In the genomic region with DNA sequence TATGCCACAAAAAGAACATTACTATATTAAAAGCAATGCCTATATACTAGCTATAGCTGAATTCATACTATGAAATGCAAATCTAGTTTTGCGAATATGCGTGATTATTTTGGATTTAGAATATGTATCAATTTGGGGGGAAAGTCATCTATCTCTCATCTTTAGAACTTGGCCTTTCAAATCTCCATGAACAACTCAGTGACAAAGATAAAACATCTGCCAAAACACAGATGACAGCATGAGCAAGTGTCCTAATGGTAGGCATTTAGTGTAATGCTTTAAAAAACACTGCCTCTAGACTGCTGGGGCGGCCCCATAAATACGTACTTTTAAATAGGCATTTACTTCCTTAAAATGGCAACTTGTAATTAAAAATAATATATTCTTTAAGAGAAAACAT, we compare ENCODE assay signal across 12 cellular contexts. TPM values are rescaled to one million over a fixed set of nuclear protein-coding genes. Genes with fewer than 3 reads are reported as not detected.
A peak's percentile ranks its signal among the peaks of the same experiment; 100 is the strongest.
DNase-seq lines count a peak whose midpoint lies in the region; FAIRE-seq and TF ChIP-seq lines count a peak whose summit lies in the region.
"Had no signal": no experiment of that assay in that cellular context is flagged by ENCODE, and none has a peak within 500 bp of the region (broad histone marks: within the 10 kb centered on the region; RNA-seq: fewer than 3 reads in every experiment).

No MANE protein-coding gene starts in this region.

- intact Hi-C loops in activated T-helper 1 cell treated with anti-CD3 and anti-CD28 coated beads, Interleukin-12 subunit alpha, Interleukin-12 subunit beta, Interleukin-2, Interleukin-4 antibody, amounts not matched to agents 30 ng/mL and 10 ng/mL and 1 ng/mL, durations not matched to agents 14 hours and 24 hours and 36 hours (cut with micrococcal nuclease), result loop anchor here (1.0 to 10.0 kb wide), 9 partner anchors 13 to 1719 kb away; a partner anchor contains a TSS
- intact Hi-C loops in colonic mucosa (cut with DNase I), result no loop called here

- peak; percentile 58 for FAIRE-seq in GM12892 (lab: Jason Lieb, UNC)

- peak overlapping the region; percentile 15 for H3K4me3 ChIP-seq in AG10803 (ENCODE audit: low read length)
- peak overlapping the region; percentile 2 to 14 for H3K4me3 ChIP-seq in mucosa of rectum (ENCODE audit: low read length in 2 of 2)
- H3K4me3 ChIP-seq in H7 (ENCODE audit: insufficient read depth, low read depth, low read length), result no peak overlapping the region
- H3K4me3 ChIP-seq in colonic mucosa, result no peak overlapping the region

- TF ChIP-seq POLR2A in GM12892 (IDR thresholded peaks at IDR 0.05; ENCODE audit: low read depth, low read length), result no peak

- peaks cover 3 to 21% of the 10 kb centered on the region in 2 donors for H3K4me1 ChIP-seq in mucosa of rectum (ENCODE audit: control insufficient read depth in 2 of 2, insufficient read depth in 2 of 2, low read length in 2 of 2)
- peaks cover 5% of the 10 kb centered on the region for H3K4me1 ChIP-seq in colonic mucosa

- H3K9me3 ChIP-seq in mucosa of rectum (ENCODE audit: control insufficient read depth in 2 of 2, low read length in 2 of 2), result no peaks in the 10 kb centered on the region
- no peaks in the 10 kb centered on the region for H3K9me3 ChIP-seq in colonic mucosa
- H3K9me3 ChIP-seq: right lobe of liver had no signal

- H3K36me3 Mint-ChIP-seq in activated T-helper 1 cell treated with anti-CD3 and anti-CD28 coated beads, Interleukin-12 subunit alpha, Interleukin-12 subunit beta, Interleukin-2, Interleukin-4 antibody, amounts not matched to agents 30 ng/mL and 10 ng/mL and 1 ng/mL, durations not matched to agents 14 hours and 24 hours and 36 hours (ENCODE audit: low read depth), result peaks cover 3% of the 10 kb centered on the region

- no peaks in the 10 kb centered on the region for H3K36me3 ChIP-seq in mucosa of rectum (ENCODE audit: control insufficient read depth in 2 of 2, insufficient read depth in 2 of 2, low read length in 2 of 2)
- no peaks in the 10 kb centered on the region for H3K36me3 ChIP-seq in H7 (replicated peaks; ENCODE audit: control insufficient read depth, insufficient read depth, low read length)
- no peaks in the 10 kb centered on the region for H3K36me3 ChIP-seq in colonic mucosa
- H3K36me3 ChIP-seq: right lobe of liver had no signal

- no peak for TF ChIP-seq CTCF in AG10803 (conservative IDR thresholded peaks at IDR 0.05; ENCODE audit: low read length)
- no peak for TF ChIP-seq CTCF in colonic mucosa (IDR thresholded peaks at IDR 0.05)

- no peak overlapping the region for H3K9ac ChIP-seq in mucosa of rectum (ENCODE audit: low read depth in 1 of 2, low read length in 2 of 2)
- H3K9ac ChIP-seq in colonic mucosa (ENCODE audit: low read depth in 2 of 2, low read length in 2 of 2), result no peak overlapping the region

- H3K27me3 ChIP-seq in mucosa of rectum (ENCODE audit: control insufficient read depth in 2 of 2, insufficient read depth in 2 of 2, low read length in 2 of 2), result no peaks in the 10 kb centered on the region
- peaks cover 23% of the 10 kb centered on the region for H3K27me3 ChIP-seq in H7 (ENCODE audit: control insufficient read depth, insufficient read depth, low read length)
- H3K27me3 ChIP-seq in colonic mucosa, result no peaks in the 10 kb centered on the region
- H3K27me3 ChIP-seq: right lobe of liver had no signal

- H3K4me1 Mint-ChIP-seq in activated T-helper 1 cell treated with anti-CD3 and anti-CD28 coated beads, Interleukin-12 subunit alpha, Interleukin-12 subunit beta, Interleukin-2, Interleukin-4 antibody, amounts not matched to agents 30 ng/mL and 10 ng/mL and 1 ng/mL, durations not matched to agents 14 hours and 24 hours and 36 hours (ENCODE audit: low read depth), result peaks cover 17% of the 10 kb centered on the region

- H3K27me3 Mint-ChIP-seq in activated T-helper 1 cell treated with anti-CD3 and anti-CD28 coated beads, Interleukin-12 subunit alpha, Interleukin-12 subunit beta, Interleukin-2, Interleukin-4 antibody, amounts not matched to agents 30 ng/mL and 10 ng/mL and 1 ng/mL, durations not matched to agents 14 hours and 24 hours and 36 hours (ENCODE audit: insufficient read depth), result peaks cover 7% of the 10 kb centered on the region

- no peak overlapping the region for H3K4me3 Mint-ChIP-seq in activated T-helper 1 cell treated with anti-CD3 and anti-CD28 coated beads, Interleukin-12 subunit alpha, Interleukin-12 subunit beta, Interleukin-2, Interleukin-4 antibody, amounts not matched to agents 30 ng/mL and 10 ng/mL and 1 ng/mL, durations not matched to agents 14 hours and 24 hours and 36 hours

- H3K9me3 Mint-ChIP-seq in activated T-helper 1 cell treated with anti-CD3 and anti-CD28 coated beads, Interleukin-12 subunit alpha, Interleukin-12 subunit beta, Interleukin-2, Interleukin-4 antibody, amounts not matched to agents 30 ng/mL and 10 ng/mL and 1 ng/mL, durations not matched to agents 14 hours and 24 hours and 36 hours, result peaks cover 5% of the 10 kb centered on the region

- no peak overlapping the region for H3K27ac ChIP-seq in mucosa of rectum (ENCODE audit: low read depth in 2 of 2, low read length in 2 of 2)
- no peak overlapping the region for H3K27ac ChIP-seq in colonic mucosa

- H3K27ac Mint-ChIP-seq in activated T-helper 1 cell treated with anti-CD3 and anti-CD28 coated beads, Interleukin-12 subunit alpha, Interleukin-12 subunit beta, Interleukin-2, Interleukin-4 antibody, amounts not matched to agents 30 ng/mL and 10 ng/mL and 1 ng/mL, durations not matched to agents 14 hours and 24 hours and 36 hours, result peak overlapping the region; percentile 55

- DNase-seq in AG10803 (ENCODE audit: low read depth), result no peak
- DNase-seq in GM12892 (ENCODE audit: insufficient read length), result no peak
- DNase-seq in activated T-helper 1 cell treated with anti-CD3 and anti-CD28 coated beads, Interleukin-12 subunit alpha, Interleukin-12 subunit beta, Interleukin-2, Interleukin-4 antibody, amounts not matched to agents 30 ng/mL and 10 ng/mL and 1 ng/mL, durations not matched to agents 14 hours and 24 hours and 36 hours (ENCODE audit: low spot score), result no peak
- no peak for DNase-seq in NCI-H774 (lab: John Stamatoyannopoulos, UW)
- no peak for DNase-seq in H7
- DNase-seq in dedifferentiated amniotic fluid mesenchymal stem cell (ENCODE audit: extremely low spot score), result no peak
- DNase-seq in colonic mucosa, result no peak
- DNase-seq: activated gamma-delta T cell treated with Interleukin-2 at 50 U/mL for 16 hours, kidney glomerular epithelial cell, right lobe of liver, T-helper 9 cell had no signal

RNA-seq across cellular contexts. Expression of a gene that starts 2.7 kb away (rescaled TPM):
- 120 TPM for polyA plus RNA-seq in GM12892 (2012; ENCODE audit: missing spikeins)
- total RNA-seq in activated T-helper 1 cell treated with anti-CD3 and anti-CD28 coated beads, Interleukin-12 subunit alpha, Interleukin-12 subunit beta, Interleukin-2, Interleukin-4 antibody, amounts not matched to agents 30 ng/mL and 10 ng/mL and 1 ng/mL, durations not matched to agents 14 hours and 24 hours and 36 hours, result 98.3 and 105 TPM in 2 replicates
- total RNA-seq in H7 (2014; rRNA removed; shearing (Covaris generic)), result 8.3 and 14.4 TPM in 2 replicates
- total RNA-seq in colonic mucosa, result 100 to 1,000 TPM in 1 of 2 donors, 10 to 100 TPM in 1; 68.1 to 101 TPM

Comparison
In these comparisons a context has a peak if more than half of its experiments do, and no peak if none do; other contexts are left out.
1. H3K4me3 ChIP-seq: peak in AG10803 (single experiment) and mucosa of rectum (2 of 2); none in H7 (single experiment) and colonic mucosa (single experiment).